9 cellular contexts compared by ENCODE assay signal in genomic region chr3:129001101-129001816, GRCh38. TPM values are rescaled to one million over a fixed set of nuclear protein-coding genes. Genes with fewer than 3 reads are reported as not detected.
DNase-seq lines count a peak whose midpoint lies in the region; ATAC-seq and TF ChIP-seq lines count a peak whose summit lies in the region.
"Had no signal": no experiment of that assay in that cellular context is flagged by ENCODE, and none has a peak within 500 bp of the region (broad histone marks: within the 10 kb centered on the region; RNA-seq: fewer than 3 reads in every experiment).

Gene EFCC1 (plus strand): TSS chr3:129001304. CDS start chr3:129001629, 325 bp downstream.

- H3K4me2 ChIP-seq in parathyroid adenoma (ENCODE audit: low read length) = peak within 1 kb of the TSS; percentile 79

- peaks cover 38% of the 10 kb centered on the region for H3K27me3 ChIP-seq in WERI-Rb-1 (ENCODE audit: insufficient read depth, low read depth, severe bottlenecking)
- H3K27me3 ChIP-seq in parathyroid adenoma (ENCODE audit: control insufficient read depth, insufficient read depth, low read length) = no peaks in the 10 kb centered on the region
- H3K27me3 ChIP-seq in Caco-2 (replicated peaks; ENCODE audit: control insufficient read depth, insufficient read depth, low read length) = no peaks in the 10 kb centered on the region

- no peaks in the 10 kb centered on the region for H3K9me3 ChIP-seq in WERI-Rb-1 (ENCODE audit: severe bottlenecking)
- H3K9me3 ChIP-seq in parathyroid adenoma (ENCODE audit: control insufficient read depth, low read length) = no peaks in the 10 kb centered on the region
- no peaks in the 10 kb centered on the region for H3K9me3 ChIP-seq in Caco-2

- peak within 1 kb of the TSS; percentile 79 for H2AFZ ChIP-seq in parathyroid adenoma

- H3K4me3 Mint-ChIP-seq in Caco-2 (ENCODE audit: unreplicated experiment) = no peak within 1 kb of the TSS

- POLR2A ChIA-PET in Caco-2 (lab: Charles Lee) = no interaction called here

- TF ChIP-seq CTCF in GM20000 (IDR thresholded peaks at IDR 0.05; ENCODE audit: extremely low read depth, missing control alignments) (no peak), WERI-Rb-1 (IDR thresholded peaks at IDR 0.05; ENCODE audit: low read depth, low read length) (no peak), parathyroid adenoma (IDR thresholded peaks at IDR 0.05) (no peak), Caco-2 (IDR thresholded peaks at IDR 0.05; ENCODE audit: insufficient read depth in 1 of 2, low read depth in 1 of 2, low read length in 1 of 2, severe bottlenecking in 1 of 2, unreplicated experiment in 1 of 2) (no peak)

- H3K27ac ChIP-seq in WERI-Rb-1 (no peak within 1 kb of the TSS), parathyroid adenoma (peak within 1 kb of the TSS; percentile 41)

- peaks cover 14% of the 10 kb centered on the region for H3K4me1 Mint-ChIP-seq in Caco-2 (ENCODE audit: low read depth, unreplicated experiment)

- DNase-seq in GM20000 (ENCODE audit: low spot score) = peak; percentile 38
- DNase-seq in WERI-Rb-1 = no peak
- DNase-seq in Right ventricle myocardium inferior (ENCODE audit: missing footprints) = peak; percentile 90
- no peak for DNase-seq in HK-2 (ENCODE audit: unreplicated experiment)
- no peak for DNase-seq in Caco-2

- H3K4me1 ChIP-seq in parathyroid adenoma (peaks cover 13% of the 10 kb centered on the region), Caco-2 (no peaks in the 10 kb centered on the region)

- no peaks in the 10 kb centered on the region for H3K27me3 Mint-ChIP-seq in Caco-2 (ENCODE audit: insufficient read depth, unreplicated experiment)

- no peaks in the 10 kb centered on the region for H3K9me3 Mint-ChIP-seq in Caco-2 (ENCODE audit: unreplicated experiment)

- no peak within 1 kb of the TSS for H3K27ac Mint-ChIP-seq in Caco-2 (ENCODE audit: unreplicated experiment)

- H3K36me3 Mint-ChIP-seq in Caco-2 (ENCODE audit: insufficient read depth, unreplicated experiment) = peaks cover 6% of the 10 kb centered on the region

- intact Hi-C loops in Right ventricle myocardium inferior (cut with DNase I) = no loop called here
- intact Hi-C loops in Caco-2 (cut with micrococcal nuclease; ENCODE audit: unreplicated experiment) = no loop called here

- H3K4me3 ChIP-seq in WERI-Rb-1 (ENCODE audit: low read depth, low read length) = peak within 1 kb of the TSS; percentile 44
- peak within 1 kb of the TSS; percentile 60 for H3K4me3 ChIP-seq in parathyroid adenoma (ENCODE audit: low read depth, low read length)
- no peak within 1 kb of the TSS for H3K4me3 ChIP-seq in Caco-2 (ENCODE audit: low read depth, low read length)

- H3K36me3 ChIP-seq in WERI-Rb-1 (no peaks in the 10 kb centered on the region), parathyroid adenoma (ENCODE audit: control insufficient read depth, insufficient read depth, low read length) (no peaks in the 10 kb centered on the region), Caco-2 (ENCODE audit: control insufficient read depth, insufficient read depth, low read length) (no peaks in the 10 kb centered on the region)

- no peaks in the 10 kb centered on the region for H3K79me2 ChIP-seq in parathyroid adenoma

- peak; percentile 83 for ATAC-seq in Right ventricle myocardium inferior
- no peak for ATAC-seq in GM18909 (IDR thresholded peaks at IDR 0.05; ENCODE audit: poor library complexity, unreplicated experiment)
- no peak for ATAC-seq in HG03097 (IDR thresholded peaks at IDR 0.05; ENCODE audit: low FRiP score, unreplicated experiment)

- BruUV-seq in Caco-2 (replicated peaks; lab: Mats Ljungman, UMichigan) = no TSS peak

- H3K9ac ChIP-seq in parathyroid adenoma = no peak within 1 kb of the TSS

- CTCF ChIA-PET in Caco-2 (lab: Charles Lee) = no interaction called here

RNA-seq across cellular contexts. Expression of gene EFCC1, which starts in this region (rescaled TPM):
- total RNA-seq in Right ventricle myocardium inferior (2.3 TPM), Caco-2 (2022) (0.28 and 0.39 TPM in 2 replicates)
- total RNA-seq: HT1080 had no signal

Comparison
In these comparisons a context has a peak if more than half of its experiments do, and no peak if none do; other contexts are left out.
1. DNase-seq: peak in GM20000 (single experiment) and Right ventricle myocardium inferior (single experiment); none in WERI-Rb-1 (single experiment), HK-2 (single experiment) and Caco-2 (0 of 2).